In the genomic region with DNA sequence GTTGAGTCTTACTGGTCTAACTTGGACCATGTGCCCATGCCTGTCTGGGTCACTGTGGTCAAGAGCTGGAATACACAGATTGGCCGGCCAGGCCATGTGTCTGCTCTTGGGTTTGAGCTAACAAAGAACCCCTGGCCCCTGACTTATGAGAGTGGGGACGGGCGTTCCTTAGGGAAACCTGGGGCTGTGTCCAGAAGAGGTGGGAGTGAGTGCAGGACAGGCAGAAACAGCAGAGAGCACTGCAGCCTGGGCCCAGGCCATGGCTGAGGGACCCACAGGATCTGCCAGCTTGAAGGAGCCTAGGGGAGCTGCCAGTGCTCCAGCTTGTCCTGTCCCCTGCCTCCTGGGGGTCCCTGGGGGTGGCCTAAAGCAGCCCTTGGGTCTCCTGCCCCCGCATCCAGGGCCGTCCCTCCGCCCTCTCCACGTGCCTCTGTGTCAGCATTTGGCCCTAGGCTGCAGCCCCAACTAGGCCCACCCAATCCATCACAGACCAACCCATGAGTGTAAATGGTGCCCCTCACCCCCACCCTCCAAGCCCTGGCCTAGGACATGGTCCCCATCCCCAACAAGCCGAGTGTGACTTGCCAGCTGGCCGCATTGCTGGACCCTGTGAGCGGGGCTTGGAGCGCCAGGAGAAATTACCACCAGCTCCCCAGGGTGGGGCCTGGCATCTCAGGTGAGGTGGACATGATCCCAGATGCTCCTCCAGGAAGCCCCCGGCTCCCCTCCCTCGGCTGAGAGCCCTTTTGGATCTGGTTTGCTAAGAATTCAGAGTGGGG, we compare ENCODE assay signal across 30 cellular contexts. TPM values are rescaled to one million over a fixed set of nuclear protein-coding genes. Genes with fewer than 3 reads are reported as not detected.
"Had no signal": no experiment of that assay in that cellular context is flagged by ENCODE, and none has a peak within 500 bp of the region (broad histone marks: within the 10 kb centered on the region; RNA-seq: fewer than 3 reads in every experiment).

No MANE protein-coding gene starts in this region.

- H3K27me3 Mint-ChIP-seq: activated CD8-positive, alpha-beta T cell treated with anti-CD3 and anti-CD28 coated beads for 36 hours; activated naive CD4-positive, alpha-beta T cell treated with anti-CD3 and anti-CD28 coated beads, Interleukin-2, amount 50 U/mL, for 24 hours had no signal

- DNase-seq: activated CD4-positive, CD25-positive, alpha-beta regulatory T cell; activated CD8-positive, alpha-beta memory T cell treated with anti-CD3 and anti-CD28 coated beads, Interleukin-2, amount 50 U/mL, for 4 hours; activated CD8-positive, alpha-beta T cell treated with anti-CD3 and anti-CD28 coated beads for 36 hours; activated T-cell treated with anti-CD3 and anti-CD28 coated beads, Interleukin-2, amount 50 U/mL, for 72 hours; amygdala; IMR-90; KG1; NCI-H1092; NCI-H1417; NCI-H1930; NCI-H2107; NCI-H2171 treated with DMSO at 0.1 percent for 48 hours; NCI-H226; NCI-H510A treated with DMSO at 0.1 percent for 48 hours; NCI-H69; NK-92 treated with Interleukin-12 subunit alpha and Interleukin-12 subunit beta, amount 100 ng/mL, for 24 hours; OCI-M1; Right ventricle myocardium superior; RPMI8226; SJCRH30; SK-N-SH; T-helper 1 cell had no signal

- H3K27ac Mint-ChIP-seq: activated CD8-positive, alpha-beta T cell treated with anti-CD3 and anti-CD28 coated beads for 36 hours; activated T-cell treated with anti-CD3 and anti-CD28 coated beads, Interleukin-2, amount 50 U/mL, for 72 hours; activated T-helper 2 cell treated with anti-CD3 and anti-CD28 coated beads, Interferon-gamma antibody, Interleukin-2, Interleukin-4, amounts not matched to agents 10 μg/mL and 5 μg/mL and 100 μg/mL, durations not matched to agents 14 hours and 24 hours and 36 hours had no signal

- H3K4me3 Mint-ChIP-seq: activated CD8-positive, alpha-beta T cell treated with anti-CD3 and anti-CD28 coated beads for 36 hours; activated naive CD4-positive, alpha-beta T cell treated with anti-CD3 and anti-CD28 coated beads, Interleukin-2, amount 50 U/mL, for 24 hours; activated T-cell treated with anti-CD3 and anti-CD28 coated beads, Interleukin-2, amount 50 U/mL, for 72 hours; brain had no signal

- H3K4me2 ChIP-seq: SK-N-SH had no signal

- H3K4me3 ChIP-seq: SJCRH30 had no signal

- H3K27ac ChIP-seq: SJCRH30, VCaP had no signal

- H3K9me3 Mint-ChIP-seq: activated CD8-positive, alpha-beta T cell treated with anti-CD3 and anti-CD28 coated beads for 36 hours; activated naive CD4-positive, alpha-beta T cell treated with anti-CD3 and anti-CD28 coated beads, Interleukin-2, amount 50 U/mL, for 24 hours; activated T-cell treated with anti-CD3 and anti-CD28 coated beads, Interleukin-2, amount 50 U/mL, for 72 hours; activated T-helper 2 cell treated with anti-CD3 and anti-CD28 coated beads, Interferon-gamma antibody, Interleukin-2, Interleukin-4, amounts not matched to agents 10 μg/mL and 5 μg/mL and 100 μg/mL, durations not matched to agents 14 hours and 24 hours and 36 hours; brain had no signal

- H3K36me3 ChIP-seq: SJCRH30 had no signal

- H3K4me1 ChIP-seq: SJCRH30 had no signal

- H3K36me3 Mint-ChIP-seq: activated naive CD4-positive, alpha-beta T cell treated with anti-CD3 and anti-CD28 coated beads, Interleukin-2, amount 50 U/mL, for 24 hours; brain had no signal

- ATAC-seq: activated CD8-positive, alpha-beta T cell treated with anti-CD3 and anti-CD28 coated beads for 36 hours; activated T-cell treated with anti-CD3 and anti-CD28 coated beads, Interleukin-2, amount 50 U/mL, for 72 hours had no signal

- H3K9ac ChIP-seq: SK-N-SH had no signal

- H3K9me3 ChIP-seq: SJCRH30, SK-N-SH had no signal

RNA-seq across cellular contexts. Expression of a gene that starts 12.5 kb away (rescaled TPM):
- total RNA-seq: activated T-helper 2 cell treated with anti-CD3 and anti-CD28 coated beads, Interferon-gamma antibody, Interleukin-2, Interleukin-4, amounts not matched to agents 10 μg/mL and 5 μg/mL and 100 μg/mL, durations not matched to agents 14 hours and 24 hours and 36 hours; astrocyte; IMR-90; LHCN-M2; M059J; Right ventricle myocardium superior; SJCRH30; T-helper 2 cell treated with Interferon-gamma antibody and Interleukin-4, amounts not matched to agents 100 ng/mL and 5 ng/mL, for 36 hours had no signal
- polyA plus RNA-seq: IMR-90 had no signal

RNA-seq across cellular contexts. Expression of a gene that starts 14.0 kb away (rescaled TPM):
- total RNA-seq: activated CD8-positive, alpha-beta T cell treated with anti-CD3 and anti-CD28 coated beads for 36 hours; activated T-helper 2 cell treated with anti-CD3 and anti-CD28 coated beads, Interferon-gamma antibody, Interleukin-2, Interleukin-4, amounts not matched to agents 10 μg/mL and 5 μg/mL and 100 μg/mL, durations not matched to agents 14 hours and 24 hours and 36 hours; astrocyte; IMR-90; LHCN-M2; M059J; SJCRH30; T-helper 2 cell treated with Interferon-gamma antibody and Interleukin-4, amounts not matched to agents 100 ng/mL and 5 ng/mL, for 36 hours had no signal
- polyA plus RNA-seq: IMR-90, SK-N-SH had no signal
